In genomic region chr10:61390841-61391240, GRCh38 we compare ENCODE assay signal across 14 cellular contexts.
A peak's percentile ranks its signal among the peaks of the same experiment; 100 is the strongest.
DNase-seq lines count a peak whose midpoint lies in the region; ATAC-seq lines count a peak whose summit lies in the region.
"Had no signal": no experiment of that assay in that cellular context is flagged by ENCODE, and none has a peak within 500 bp of the region (broad histone marks: within the 10 kb centered on the region; RNA-seq: fewer than 3 reads in every experiment).

No MANE protein-coding gene starts in this region.

- no peaks in the 10 kb centered on the region for H3K27me3 ChIP-seq in H7 (ENCODE audit: control insufficient read depth, insufficient read depth, low read length)

- H3K36me3 ChIP-seq in H7 (replicated peaks; ENCODE audit: control insufficient read depth, insufficient read depth, low read length): no peaks in the 10 kb centered on the region
- H3K36me3 ChIP-seq: thoracic aorta had no signal

- ATAC-seq in GM19372 (IDR thresholded peaks at IDR 0.05; ENCODE audit: low read depth, unreplicated experiment) (peak; percentile 82), HG02840 (IDR thresholded peaks at IDR 0.05; ENCODE audit: low FRiP score, unreplicated experiment) (peak; percentile 73), HG03565 (IDR thresholded peaks at IDR 0.05; ENCODE audit: unreplicated experiment) (peak; percentile 68)

- DNase-seq in activated T-cell treated with anti-CD3 and anti-CD28 coated beads for 4 hours: no peak
- no peak for DNase-seq in H7
- no peak for DNase-seq in SIG-M5 treated with dmso at 0.1 percent for 504 hours (lab: John Stamatoyannopoulos, UW; ENCODE audit: unreplicated experiment)
- no peak for DNase-seq in NCI-H1092 treated with DMSO at 0.1 percent for 48 hours (lab: John Stamatoyannopoulos, UW)
- DNase-seq: activated CD4-positive, alpha-beta T cell treated with anti-CD3 and anti-CD28 coated beads, Interleukin-2, amount 50 U/mL, for 1 hour; anterior cingulate cortex; NCI-H187; nucleus accumbens; Right ventricle myocardium superior; stimulated activated CD4-positive, alpha-beta T cell treated with anti-CD3 and anti-CD28 coated beads, Interleukin-4, amount 100 ng/mL, for 1 hour had no signal

- no peak overlapping the region for H3K4me3 ChIP-seq in H7 (ENCODE audit: insufficient read depth, low read depth, low read length)
- H3K4me3 ChIP-seq: thoracic aorta had no signal
